Comparison of ENCODE assay signal across 1 cellular context in the genomic region with DNA sequence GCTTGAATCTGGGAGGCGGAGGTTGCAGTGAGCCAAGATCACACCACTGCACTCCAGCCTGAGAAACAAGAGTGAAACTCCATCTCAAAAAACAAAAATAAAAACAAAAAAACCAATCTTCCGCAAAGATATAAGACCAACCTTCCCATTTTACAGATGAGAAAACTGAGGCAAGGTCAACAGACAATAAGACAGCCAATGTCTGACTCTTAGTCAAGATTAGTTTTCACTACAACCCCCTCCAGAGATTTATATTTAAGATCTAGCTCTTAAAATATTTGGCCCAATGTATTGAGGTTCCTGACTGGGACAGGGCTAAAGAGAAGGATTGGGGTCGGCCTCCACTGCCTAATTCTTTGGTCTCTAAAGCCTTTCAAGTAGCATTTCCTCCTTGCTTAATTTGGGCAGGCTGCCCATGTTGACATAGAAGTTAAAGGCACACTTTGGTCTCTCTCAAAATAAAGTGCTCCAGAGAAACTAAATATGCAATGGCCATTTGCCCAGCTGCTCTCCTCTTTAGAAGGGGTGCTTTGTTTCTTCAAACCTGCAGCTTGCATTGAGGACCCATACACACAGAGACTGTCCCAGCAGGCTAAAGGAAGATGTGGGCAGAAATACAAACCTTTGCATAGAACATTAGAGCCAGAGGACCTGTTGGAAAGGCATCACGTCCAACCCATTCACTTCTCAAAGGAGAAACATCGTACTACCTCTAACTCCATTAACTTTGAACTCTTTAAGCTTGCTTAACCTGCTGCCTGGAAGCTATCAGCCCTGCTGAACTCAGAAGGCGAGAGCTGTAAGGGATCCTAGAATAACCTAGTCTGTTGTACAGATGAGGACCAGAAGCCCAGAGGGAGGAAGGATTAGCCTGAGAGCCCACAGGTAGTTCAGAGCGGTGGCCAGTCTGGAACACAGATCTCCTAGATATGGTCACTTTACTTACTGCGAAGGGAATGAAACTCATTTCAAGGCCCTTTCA.
TF ChIP-seq lines count a peak whose summit lies in the region.

No MANE protein-coding gene starts in this region.

TF ChIP-seq in HepG2, 621 proteins besides CTCF, POLR2A, EP300 and RAD21 (continued from another document and continues in another):
- TF ChIP-seq, protein P1, sequence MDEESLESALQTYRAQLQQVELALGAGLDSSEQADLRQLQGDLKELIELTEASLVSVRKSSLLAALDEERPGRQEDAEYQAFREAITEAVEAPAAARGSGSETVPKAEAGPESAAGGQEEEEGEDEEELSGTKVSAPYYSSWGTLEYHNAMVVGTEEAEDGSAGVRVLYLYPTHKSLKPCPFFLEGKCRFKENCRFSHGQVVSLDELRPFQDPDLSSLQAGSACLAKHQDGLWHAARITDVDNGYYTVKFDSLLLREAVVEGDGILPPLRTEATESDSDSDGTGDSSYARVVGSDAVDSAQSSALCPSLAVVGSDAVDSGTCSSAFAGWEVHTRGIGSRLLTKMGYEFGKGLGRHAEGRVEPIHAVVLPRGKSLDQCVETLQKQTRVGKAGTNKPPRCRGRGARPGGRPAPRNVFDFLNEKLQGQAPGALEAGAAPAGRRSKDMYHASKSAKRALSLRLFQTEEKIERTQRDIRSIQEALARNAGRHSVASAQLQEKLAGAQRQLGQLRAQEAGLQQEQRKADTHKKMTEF (CRISPR knock-in tag; IDR thresholded peaks at IDR 0.05): peak; percentile 38; the same call in 1 of the 2 replicates
- no peak for TF ChIP-seq ATM (IDR thresholded peaks at IDR 0.05; ENCODE audit: borderline replicate concordance)
- TF ChIP-seq RELA (CRISPR knock-in tag; IDR thresholded peaks at IDR 0.05): no peak
- TF ChIP-seq ELF3 (CRISPR knock-in tag; IDR thresholded peaks at IDR 0.05): 0 out of 2 replicates have a peak, but pooled peaks have one; percentile 14
- TF ChIP-seq ZNF251 (CRISPR knock-in tag; IDR thresholded peaks at IDR 0.05): no peak
- no peak for TF ChIP-seq MLLT10 (CRISPR knock-in tag; IDR thresholded peaks at IDR 0.05)
- 0 out of 2 replicates have a peak, but pooled peaks have one; percentile 18 for TF ChIP-seq ZNF292 (CRISPR knock-in tag; IDR thresholded peaks at IDR 0.05; ENCODE audit: borderline replicate concordance, low read depth)
- TF ChIP-seq, protein P2, sequence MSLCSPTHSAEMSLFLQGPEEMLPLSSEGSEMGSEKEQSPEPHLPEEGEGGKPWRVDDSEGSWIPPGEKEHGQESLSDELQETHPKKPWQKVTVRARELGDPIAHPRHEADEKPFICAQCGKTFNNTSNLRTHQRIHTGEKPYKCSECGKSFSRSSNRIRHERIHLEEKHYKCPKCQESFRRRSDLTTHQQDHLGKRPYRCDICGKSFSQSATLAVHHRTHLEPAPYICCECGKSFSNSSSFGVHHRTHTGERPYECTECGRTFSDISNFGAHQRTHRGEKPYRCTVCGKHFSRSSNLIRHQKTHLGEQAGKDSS (CRISPR knock-in tag; IDR thresholded peaks at IDR 0.05; ENCODE audit: borderline replicate concordance, low read depth): peak; percentile 92; the same call in 1 of the 2 replicates
- TF ChIP-seq REXO4 (CRISPR knock-in tag; IDR thresholded peaks at IDR 0.05; ENCODE audit: borderline replicate concordance): no peak
- TF ChIP-seq, protein P3, sequence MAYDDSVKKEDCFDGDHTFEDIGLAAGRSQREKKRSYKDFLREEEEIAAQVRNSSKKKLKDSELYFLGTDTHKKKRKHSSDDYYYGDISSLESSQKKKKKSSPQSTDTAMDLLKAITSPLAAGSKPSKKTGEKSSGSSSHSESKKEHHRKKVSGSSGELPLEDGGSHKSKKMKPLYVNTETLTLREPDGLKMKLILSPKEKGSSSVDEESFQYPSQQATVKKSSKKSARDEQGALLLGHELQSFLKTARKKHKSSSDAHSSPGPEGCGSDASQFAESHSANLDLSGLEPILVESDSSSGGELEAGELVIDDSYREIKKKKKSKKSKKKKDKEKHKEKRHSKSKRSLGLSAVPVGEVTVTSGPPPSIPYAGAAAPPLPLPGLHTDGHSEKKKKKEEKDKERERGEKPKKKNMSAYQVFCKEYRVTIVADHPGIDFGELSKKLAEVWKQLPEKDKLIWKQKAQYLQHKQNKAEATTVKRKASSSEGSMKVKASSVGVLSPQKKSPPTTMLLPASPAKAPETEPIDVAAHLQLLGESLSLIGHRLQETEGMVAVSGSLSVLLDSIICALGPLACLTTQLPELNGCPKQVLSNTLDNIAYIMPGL (CRISPR knock-in tag; IDR thresholded peaks at IDR 0.05; ENCODE audit: borderline replicate concordance in 1 of 2, low read depth in 1 of 2): no peak
- TF ChIP-seq, protein P4, sequence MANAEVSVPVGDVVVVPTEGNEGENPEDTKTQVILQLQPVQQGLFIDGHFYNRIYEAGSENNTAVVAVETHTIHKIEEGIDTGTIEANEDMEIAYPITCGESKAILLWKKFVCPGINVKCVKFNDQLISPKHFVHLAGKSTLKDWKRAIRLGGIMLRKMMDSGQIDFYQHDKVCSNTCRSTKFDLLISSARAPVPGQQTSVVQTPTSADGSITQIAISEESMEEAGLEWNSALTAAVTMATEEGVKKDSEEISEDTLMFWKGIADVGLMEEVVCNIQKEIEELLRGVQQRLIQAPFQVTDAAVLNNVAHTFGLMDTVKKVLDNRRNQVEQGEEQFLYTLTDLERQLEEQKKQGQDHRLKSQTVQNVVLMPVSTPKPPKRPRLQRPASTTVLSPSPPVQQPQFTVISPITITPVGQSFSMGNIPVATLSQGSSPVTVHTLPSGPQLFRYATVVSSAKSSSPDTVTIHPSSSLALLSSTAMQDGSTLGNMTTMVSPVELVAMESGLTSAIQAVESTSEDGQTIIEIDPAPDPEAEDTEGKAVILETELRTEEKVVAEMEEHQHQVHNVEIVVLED (CRISPR knock-in tag; IDR thresholded peaks at IDR 0.05; ENCODE audit: borderline replicate concordance): no peak
- peak; percentile 91 for TF ChIP-seq RCOR2 (CRISPR knock-in tag; IDR thresholded peaks at IDR 0.05)
- peak; percentile 11 for TF ChIP-seq TEAD3 (CRISPR knock-in tag; optimal IDR thresholded peaks at IDR 0.05; ENCODE audit: borderline replicate concordance)
- TF ChIP-seq ZNF629 (CRISPR knock-in tag; conservative IDR thresholded peaks at IDR 0.05): peak; percentile 98
- TF ChIP-seq KLF12 (CRISPR knock-in tag; IDR thresholded peaks at IDR 0.05; ENCODE audit: borderline replicate concordance): no peak
- no peak for TF ChIP-seq FOXA1 (IDR thresholded peaks at IDR 0.05)
- TF ChIP-seq FOXA1 (CRISPR knock-in tag; IDR thresholded peaks at IDR 0.05): peak; percentile 83
- TF ChIP-seq STAG1 (CRISPR knock-in tag; IDR thresholded peaks at IDR 0.05): peak; percentile 11; the same call in 1 of the 2 replicates
- TF ChIP-seq PHF8 (CRISPR knock-in tag; IDR thresholded peaks at IDR 0.05): no peak
- TF ChIP-seq, protein P5, sequence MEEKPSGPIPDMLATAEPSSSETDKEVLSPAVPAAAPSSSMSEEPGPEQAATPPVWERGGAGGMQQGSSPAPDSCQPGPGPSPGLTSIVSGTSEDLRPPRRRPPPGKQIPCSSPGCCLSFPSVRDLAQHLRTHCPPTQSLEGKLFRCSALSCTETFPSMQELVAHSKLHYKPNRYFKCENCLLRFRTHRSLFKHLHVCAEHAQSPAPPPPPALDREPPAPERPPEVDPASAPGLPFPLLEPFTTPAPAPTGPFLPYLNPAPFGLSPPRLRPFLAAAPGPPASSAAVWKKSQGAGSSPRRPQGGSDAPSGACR (CRISPR knock-in tag; IDR thresholded peaks at IDR 0.05): no peak
- peak; percentile 81; the same call in 1 of the 2 replicates for TF ChIP-seq SSRP1 (CRISPR knock-in tag; IDR thresholded peaks at IDR 0.05)
- TF ChIP-seq, protein P6, sequence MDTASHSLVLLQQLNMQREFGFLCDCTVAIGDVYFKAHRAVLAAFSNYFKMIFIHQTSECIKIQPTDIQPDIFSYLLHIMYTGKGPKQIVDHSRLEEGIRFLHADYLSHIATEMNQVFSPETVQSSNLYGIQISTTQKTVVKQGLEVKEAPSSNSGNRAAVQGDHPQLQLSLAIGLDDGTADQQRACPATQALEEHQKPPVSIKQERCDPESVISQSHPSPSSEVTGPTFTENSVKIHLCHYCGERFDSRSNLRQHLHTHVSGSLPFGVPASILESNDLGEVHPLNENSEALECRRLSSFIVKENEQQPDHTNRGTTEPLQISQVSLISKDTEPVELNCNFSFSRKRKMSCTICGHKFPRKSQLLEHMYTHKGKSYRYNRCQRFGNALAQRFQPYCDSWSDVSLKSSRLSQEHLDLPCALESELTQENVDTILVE (CRISPR knock-in tag; IDR thresholded peaks at IDR 0.05): no peak
- TF ChIP-seq FOXA3 (CRISPR knock-in tag; IDR thresholded peaks at IDR 0.05): peak; percentile 81
- peak; percentile 62 for TF ChIP-seq PPARG (CRISPR knock-in tag; conservative IDR thresholded peaks at IDR 0.05)
- TF ChIP-seq ASH2L (IDR thresholded peaks at IDR 0.05; ENCODE audit: insufficient read length, low read depth, low read length): peak; percentile 11
- TF ChIP-seq KDM1A (CRISPR knock-in tag; IDR thresholded peaks at IDR 0.05): peak; percentile 80; the same call in 1 of the 2 replicates
- no peak for TF ChIP-seq REL (CRISPR knock-in tag; conservative IDR thresholded peaks at IDR 0.05)
- peak; percentile 93 for TF ChIP-seq CHD4 (IDR thresholded peaks at IDR 0.05; ENCODE audit: borderline replicate concordance, low read length)
- TF ChIP-seq CCDC6 (CRISPR knock-in tag; IDR thresholded peaks at IDR 0.05): 0 out of 2 replicates have a peak, but pooled peaks have one; percentile 42
- peak; percentile 88 for TF ChIP-seq ZNF263 (CRISPR knock-in tag; IDR thresholded peaks at IDR 0.05)
- no peak for TF ChIP-seq ZNF136 (CRISPR knock-in tag; IDR thresholded peaks at IDR 0.05; ENCODE audit: low read depth)
- no peak for TF ChIP-seq JUND (CRISPR knock-in tag; IDR thresholded peaks at IDR 0.05)
- TF ChIP-seq SIX4 (CRISPR knock-in tag; IDR thresholded peaks at IDR 0.05): no peak
- TF ChIP-seq GFI1 (CRISPR knock-in tag; IDR thresholded peaks at IDR 0.05; ENCODE audit: borderline replicate concordance): 0 out of 2 replicates have a peak, but pooled peaks have one; percentile 24
- TF ChIP-seq SPEN (CRISPR knock-in tag; IDR thresholded peaks at IDR 0.05; ENCODE audit: low read depth): no peak
- peak; percentile 92 for TF ChIP-seq ISL2 (CRISPR knock-in tag; IDR thresholded peaks at IDR 0.05)
- TF ChIP-seq IKZF4 (CRISPR knock-in tag; IDR thresholded peaks at IDR 0.05; ENCODE audit: borderline replicate concordance, low read depth, not compliant biosample characterization): no peak
- TF ChIP-seq, protein P7, sequence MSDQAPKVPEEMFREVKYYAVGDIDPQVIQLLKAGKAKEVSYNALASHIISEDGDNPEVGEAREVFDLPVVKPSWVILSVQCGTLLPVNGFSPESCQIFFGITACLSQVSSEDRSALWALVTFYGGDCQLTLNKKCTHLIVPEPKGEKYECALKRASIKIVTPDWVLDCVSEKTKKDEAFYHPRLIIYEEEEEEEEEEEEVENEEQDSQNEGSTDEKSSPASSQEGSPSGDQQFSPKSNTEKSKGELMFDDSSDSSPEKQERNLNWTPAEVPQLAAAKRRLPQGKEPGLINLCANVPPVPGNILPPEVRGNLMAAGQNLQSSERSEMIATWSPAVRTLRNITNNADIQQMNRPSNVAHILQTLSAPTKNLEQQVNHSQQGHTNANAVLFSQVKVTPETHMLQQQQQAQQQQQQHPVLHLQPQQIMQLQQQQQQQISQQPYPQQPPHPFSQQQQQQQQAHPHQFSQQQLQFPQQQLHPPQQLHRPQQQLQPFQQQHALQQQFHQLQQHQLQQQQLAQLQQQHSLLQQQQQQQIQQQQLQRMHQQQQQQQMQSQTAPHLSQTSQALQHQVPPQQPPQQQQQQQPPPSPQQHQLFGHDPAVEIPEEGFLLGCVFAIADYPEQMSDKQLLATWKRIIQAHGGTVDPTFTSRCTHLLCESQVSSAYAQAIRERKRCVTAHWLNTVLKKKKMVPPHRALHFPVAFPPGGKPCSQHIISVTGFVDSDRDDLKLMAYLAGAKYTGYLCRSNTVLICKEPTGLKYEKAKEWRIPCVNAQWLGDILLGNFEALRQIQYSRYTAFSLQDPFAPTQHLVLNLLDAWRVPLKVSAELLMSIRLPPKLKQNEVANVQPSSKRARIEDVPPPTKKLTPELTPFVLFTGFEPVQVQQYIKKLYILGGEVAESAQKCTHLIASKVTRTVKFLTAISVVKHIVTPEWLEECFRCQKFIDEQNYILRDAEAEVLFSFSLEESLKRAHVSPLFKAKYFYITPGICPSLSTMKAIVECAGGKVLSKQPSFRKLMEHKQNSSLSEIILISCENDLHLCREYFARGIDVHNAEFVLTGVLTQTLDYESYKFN (CRISPR knock-in tag; conservative IDR thresholded peaks at IDR 0.05): peak; percentile 69
- no peak for TF ChIP-seq ZNF782 (CRISPR knock-in tag; IDR thresholded peaks at IDR 0.05; ENCODE audit: borderline replicate concordance)
- peak; percentile 66 for TF ChIP-seq ZMYM3 (CRISPR knock-in tag; IDR thresholded peaks at IDR 0.05)
- TF ChIP-seq ZNF460 (CRISPR knock-in tag; IDR thresholded peaks at IDR 0.05; ENCODE audit: borderline replicate concordance): no peak
- TF ChIP-seq NCOA5 (CRISPR knock-in tag; IDR thresholded peaks at IDR 0.05): no peak
- peak; percentile 77 for TF ChIP-seq NFIC (IDR thresholded peaks at IDR 0.05; ENCODE audit: low read length)
- no peak for TF ChIP-seq ZNF431 (CRISPR knock-in tag; IDR thresholded peaks at IDR 0.05; ENCODE audit: borderline replicate concordance, low read depth)
- TF ChIP-seq LCORL (IDR thresholded peaks at IDR 0.05): no peak
- peak; percentile 78 for TF ChIP-seq LCORL (CRISPR knock-in tag; IDR thresholded peaks at IDR 0.05)
- peak; percentile 25; the same call in 1 of the 2 replicates for TF ChIP-seq ZFX (CRISPR knock-in tag; IDR thresholded peaks at IDR 0.05; ENCODE audit: low read depth)
- TF ChIP-seq MAFG (CRISPR knock-in tag; IDR thresholded peaks at IDR 0.05): no peak
- TF ChIP-seq SIX1 (CRISPR knock-in tag; IDR thresholded peaks at IDR 0.05; ENCODE audit: borderline replicate concordance): no peak
- TF ChIP-seq PHF21A (CRISPR knock-in tag; IDR thresholded peaks at IDR 0.05): peak; percentile 60
- no peak for TF ChIP-seq TSC22D2 (CRISPR knock-in tag; IDR thresholded peaks at IDR 0.05; ENCODE audit: borderline replicate concordance)
- peak; percentile 80 for TF ChIP-seq NCOA2 (CRISPR knock-in tag; IDR thresholded peaks at IDR 0.05)
- TF ChIP-seq ETV5 (CRISPR knock-in tag; IDR thresholded peaks at IDR 0.05; ENCODE audit: borderline replicate concordance): 0 out of 2 replicates have a peak, but pooled peaks have one; percentile 28
- TF ChIP-seq, protein P8, sequence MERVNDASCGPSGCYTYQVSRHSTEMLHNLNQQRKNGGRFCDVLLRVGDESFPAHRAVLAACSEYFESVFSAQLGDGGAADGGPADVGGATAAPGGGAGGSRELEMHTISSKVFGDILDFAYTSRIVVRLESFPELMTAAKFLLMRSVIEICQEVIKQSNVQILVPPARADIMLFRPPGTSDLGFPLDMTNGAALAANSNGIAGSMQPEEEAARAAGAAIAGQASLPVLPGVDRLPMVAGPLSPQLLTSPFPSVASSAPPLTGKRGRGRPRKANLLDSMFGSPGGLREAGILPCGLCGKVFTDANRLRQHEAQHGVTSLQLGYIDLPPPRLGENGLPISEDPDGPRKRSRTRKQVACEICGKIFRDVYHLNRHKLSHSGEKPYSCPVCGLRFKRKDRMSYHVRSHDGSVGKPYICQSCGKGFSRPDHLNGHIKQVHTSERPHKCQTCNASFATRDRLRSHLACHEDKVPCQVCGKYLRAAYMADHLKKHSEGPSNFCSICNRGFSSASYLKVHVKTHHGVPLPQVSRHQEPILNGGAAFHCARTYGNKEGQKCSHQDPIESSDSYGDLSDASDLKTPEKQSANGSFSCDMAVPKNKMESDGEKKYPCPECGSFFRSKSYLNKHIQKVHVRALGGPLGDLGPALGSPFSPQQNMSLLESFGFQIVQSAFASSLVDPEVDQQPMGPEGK (CRISPR knock-in tag; IDR thresholded peaks at IDR 0.05): peak; percentile 41; the same call in 1 of the 2 replicates
- TF ChIP-seq HMG20A (CRISPR knock-in tag; IDR thresholded peaks at IDR 0.05; ENCODE audit: borderline replicate concordance): peak; percentile 56
- peak; percentile 85 for TF ChIP-seq SRF (IDR thresholded peaks at IDR 0.05; ENCODE audit: low read depth, low read length)
